ENCODE assay signal across 1 cellular context in the genomic region with DNA sequence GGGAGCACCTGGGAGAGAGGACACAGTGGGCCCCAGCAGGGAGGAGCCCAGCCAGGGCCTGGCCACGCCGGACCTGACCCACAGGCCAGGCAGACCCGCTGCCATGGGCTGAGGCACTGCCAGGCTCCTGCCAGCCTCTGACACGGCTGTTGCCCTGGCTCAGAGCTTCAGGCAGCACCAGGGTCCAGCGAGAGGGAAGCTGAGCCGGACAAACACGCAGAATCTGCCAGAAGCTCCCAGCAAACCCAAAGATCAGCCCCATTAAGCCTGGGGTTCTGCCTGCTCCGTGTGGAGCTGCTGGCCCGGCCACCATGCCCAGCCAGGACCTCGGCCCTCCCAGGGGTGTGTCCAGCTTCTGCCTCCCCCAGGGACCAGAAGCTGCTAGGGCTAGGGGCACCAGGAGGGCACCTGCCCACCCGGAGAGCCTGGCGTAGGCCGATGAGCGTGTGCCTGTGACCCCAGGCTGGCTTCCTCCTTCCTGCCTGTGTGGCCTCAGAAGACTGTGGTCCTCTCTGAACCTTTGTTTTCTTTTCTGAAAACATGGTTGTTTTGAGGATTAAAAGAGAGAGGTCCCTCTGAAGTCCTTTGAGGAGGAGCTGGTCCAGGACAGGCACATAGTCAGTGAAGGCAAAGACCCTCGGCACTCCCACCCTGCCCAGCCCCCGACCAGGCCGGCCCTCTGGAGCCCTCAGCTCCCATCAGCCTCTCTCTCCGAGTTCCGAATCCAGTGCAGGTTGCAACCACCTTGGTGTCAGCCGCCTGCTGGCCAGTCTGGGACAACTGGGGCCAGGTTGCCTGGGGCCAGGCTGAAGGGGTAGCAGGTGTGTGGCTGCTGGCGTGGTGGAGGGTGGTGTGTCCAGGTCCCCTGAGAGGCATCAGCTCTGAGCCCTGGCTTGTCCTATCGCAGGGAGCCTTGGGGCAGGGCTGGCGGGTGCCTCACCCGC.
TF ChIP-seq lines count a peak whose summit lies in the region.

No MANE protein-coding gene starts in this region.

TF ChIP-seq in HEK293, 187 proteins besides CTCF, POLR2A, EP300 and RAD21 (continued from another document):
- TF ChIP-seq ZBTB10 (tag by site-specific recombination; IDR thresholded peaks at IDR 0.05): no peak
